In genomic region chr2:27887122-27887521, GRCh38 we compare ENCODE assay signal across 27 cellular contexts. TPM values are rescaled to one million over a fixed set of nuclear protein-coding genes. Genes with fewer than 3 reads are reported as not detected.
DNase-seq lines count a peak whose midpoint lies in the region; ATAC-seq and TF ChIP-seq lines count a peak whose summit lies in the region.
"Had no signal": no experiment of that assay in that cellular context is flagged by ENCODE, and none has a peak within 500 bp of the region (broad histone marks: within the 10 kb centered on the region; RNA-seq: fewer than 3 reads in every experiment).

No MANE protein-coding gene starts in this region.

- peaks cover 42% of the 10 kb centered on the region for H3K4me1 Mint-ChIP-seq in CD14-positive monocyte
- H3K4me1 Mint-ChIP-seq in memory B cell: peaks cover 14% of the 10 kb centered on the region
- peaks cover 15% of the 10 kb centered on the region for H3K4me1 Mint-ChIP-seq in type B pancreatic cell (ENCODE audit: unreplicated experiment)

- H3K9me3 ChIP-seq in gastrocnemius medialis (no peaks in the 10 kb centered on the region), ovary (no peaks in the 10 kb centered on the region)
- H3K9me3 ChIP-seq: breast epithelium, thoracic aorta had no signal

- H3K36me3 ChIP-seq in gastrocnemius medialis: no peaks in the 10 kb centered on the region
- no peaks in the 10 kb centered on the region for H3K36me3 ChIP-seq in ovary
- H3K36me3 ChIP-seq: breast epithelium, thoracic aorta had no signal

- WGBS in ovary, 3 donors: 52 to 90% (median 83%) methylated on average over 2 of the region's 2 CpGs

- no peak for TF ChIP-seq CTCF in CD14-positive monocyte (IDR thresholded peaks at IDR 0.05)
- TF ChIP-seq CTCF in VCaP (conservative IDR thresholded peaks at IDR 0.05): no peak
- no peak for TF ChIP-seq CTCF in gastrocnemius medialis (IDR thresholded peaks at IDR 0.05 in 4 of 5, conservative IDR thresholded peaks at IDR 0.05 in 1 of 5)
- no peak for TF ChIP-seq CTCF in type B pancreatic cell (conservative IDR thresholded peaks at IDR 0.05)
- TF ChIP-seq CTCF in ovary (IDR thresholded peaks at IDR 0.05): no peak

- TF ChIP-seq POLR2A in gastrocnemius medialis (IDR thresholded peaks at IDR 0.05): no peak
- TF ChIP-seq POLR2A in ovary (IDR thresholded peaks at IDR 0.05): no peak

- H3K4me3 Mint-ChIP-seq in CD14-positive monocyte (no peak overlapping the region), memory B cell (no peak overlapping the region), type B pancreatic cell (no peak overlapping the region)
- H3K4me3 Mint-ChIP-seq: activated CD4-positive, alpha-beta memory T cell treated with anti-CD3 and anti-CD28 coated beads for 36 hours; activated naive CD4-positive, alpha-beta T cell treated with anti-CD3 and anti-CD28 coated beads, Interleukin-2, amount 10 ng/mL, durations not matched to agents 7 days and 5 days; activated T-helper 1 cell treated with anti-CD3 and anti-CD28 coated beads, Interleukin-12 subunit alpha, Interleukin-12 subunit beta, Interleukin-2, Interleukin-4 antibody, amounts not matched to agents 30 ng/mL and 10 ng/mL and 1 ng/mL, durations not matched to agents 14 hours and 24 hours and 36 hours; stimulated activated naive CD8-positive, alpha-beta T cell treated with anti-CD3 and anti-CD28 coated beads, Interleukin-15, amount 100 ng/mL, for 72 hours had no signal

- peaks cover 0 to 4% (median 3%) of the 10 kb centered on the region in 3 donors for H3K27me3 Mint-ChIP-seq in CD14-positive monocyte (ENCODE audit: low read depth in 3 of 3)
- no peaks in the 10 kb centered on the region for H3K27me3 Mint-ChIP-seq in memory B cell
- H3K27me3 Mint-ChIP-seq in type B pancreatic cell: peaks cover 3% of the 10 kb centered on the region
- H3K27me3 Mint-ChIP-seq: stimulated activated naive CD8-positive, alpha-beta T cell treated with anti-CD3 and anti-CD28 coated beads, Interleukin-15, amount 100 ng/mL, for 72 hours had no signal

- ATAC-seq in memory B cell (ENCODE audit: low read depth) (no peak), gastrocnemius medialis (no peak)
- ATAC-seq: stimulated activated naive CD8-positive, alpha-beta T cell treated with anti-CD3 and anti-CD28 coated beads, Interleukin-15, amount 100 ng/mL, for 72 hours had no signal

- H3K4me1 ChIP-seq in gastrocnemius medialis: peaks cover 22 to 28% of the 10 kb centered on the region in 2 donors
- peaks cover 3% of the 10 kb centered on the region for H3K4me1 ChIP-seq in ovary (ENCODE audit: insufficient read depth)

- H3K36me3 Mint-ChIP-seq in CD14-positive monocyte (peaks cover 0 to 1% of the 10 kb centered on the region in 2 donors), memory B cell (peaks cover 1% of the 10 kb centered on the region), type B pancreatic cell (no peaks in the 10 kb centered on the region)

- DNase-seq in CD14-positive monocyte (ENCODE audit: low spot score) (no peak), memory B cell (ENCODE audit: low spot score in 2 of 2) (no peak), gastrocnemius medialis (no peak), NCI-H82 treated with DMSO at 0.1 percent for 48 hours (lab: John Stamatoyannopoulos, UW; ENCODE audit: unreplicated experiment) (no peak), type B pancreatic cell (ENCODE audit: extremely low spot score, unreplicated experiment) (no peak), ovary (no peak)
- no peak for DNase-seq in stimulated activated CD4-positive, alpha-beta T cell treated with anti-CD3 and anti-CD28 coated beads, Interleukin-15, amount 100 ng/mL, for 24 hours
- DNase-seq: activated CD4-positive, alpha-beta memory T cell treated with anti-CD3 and anti-CD28 coated beads for 36 hours; activated CD4-positive, alpha-beta T cell treated with anti-CD3 and anti-CD28 coated beads for 1 hour; activated naive CD4-positive, alpha-beta T cell treated with anti-CD3 and anti-CD28 coated beads, Interleukin-2, amount 10 ng/mL, durations not matched to agents 7 days and 5 days; CD8-positive, alpha-beta memory T cell; DMS53; HCEC 1CT; hypothalamus; Karpas-422; mesendoderm; NCI-H1436; NCI-H2081; NCI-H526 treated with DMSO at 0.1 percent for 48 hours; PC-9; stimulated activated naive CD8-positive, alpha-beta T cell treated with anti-CD3 and anti-CD28 coated beads, Interleukin-15, amount 100 ng/mL, for 72 hours had no signal

- H3K4me3 ChIP-seq in gastrocnemius medialis (no peak overlapping the region), ovary (no peak overlapping the region)
- H3K4me3 ChIP-seq: breast epithelium, PC-9, SK-N-MC, skin epidermis, thoracic aorta had no signal

- H3K27ac Mint-ChIP-seq in CD14-positive monocyte (peak overlapping the region in 4 of 7 donors; percentile 1 to 100 (median 58)), memory B cell (peak overlapping the region; percentile 65), type B pancreatic cell (no peak overlapping the region)
- H3K27ac Mint-ChIP-seq: activated CD4-positive, alpha-beta memory T cell treated with anti-CD3 and anti-CD28 coated beads for 36 hours; activated naive CD4-positive, alpha-beta T cell treated with anti-CD3 and anti-CD28 coated beads, Interleukin-2, amount 10 ng/mL, durations not matched to agents 7 days and 5 days; activated T-helper 1 cell treated with anti-CD3 and anti-CD28 coated beads, Interleukin-12 subunit alpha, Interleukin-12 subunit beta, Interleukin-2, Interleukin-4 antibody, amounts not matched to agents 30 ng/mL and 10 ng/mL and 1 ng/mL, durations not matched to agents 14 hours and 24 hours and 36 hours; stimulated activated naive CD8-positive, alpha-beta T cell treated with anti-CD3 and anti-CD28 coated beads, Interleukin-15, amount 100 ng/mL, for 72 hours had no signal

- H3K9me3 Mint-ChIP-seq in CD14-positive monocyte (peaks cover 0 to 5% (median 2%) of the 10 kb centered on the region in 7 donors), memory B cell (no peaks in the 10 kb centered on the region), type B pancreatic cell (peaks cover 3% of the 10 kb centered on the region)
- H3K9me3 Mint-ChIP-seq: activated naive CD4-positive, alpha-beta T cell treated with anti-CD3 and anti-CD28 coated beads, Interleukin-2, amount 10 ng/mL, durations not matched to agents 7 days and 5 days; activated T-helper 1 cell treated with anti-CD3 and anti-CD28 coated beads, Interleukin-12 subunit alpha, Interleukin-12 subunit beta, Interleukin-2, Interleukin-4 antibody, amounts not matched to agents 30 ng/mL and 10 ng/mL and 1 ng/mL, durations not matched to agents 14 hours and 24 hours and 36 hours had no signal

- no peak for TF ChIP-seq EP300 in ovary (IDR thresholded peaks at IDR 0.05)

- in situ Hi-C loops in gastrocnemius medialis (cut with MboI; ENCODE audit: low sequenced_read_pairs in 4 of 4): no loop called here

- intact Hi-C loops in CD14-positive monocyte (cut with micrococcal nuclease): no loop called here
- intact Hi-C loops in gastrocnemius medialis (cut with DNase I; ENCODE audit: low total_unique reads): loop anchor here (5.0 kb wide), 1 partner anchor 35 kb away; no protein-coding TSS in a partner anchor
- intact Hi-C loops in ovary (cut with DNase I): loop anchor here in 1 of 4 donors (10.0 kb wide), 1 partner anchor 172 kb away; no protein-coding TSS in a partner anchor

- peak overlapping the region; percentile 48; the same call in 1 of the 2 replicates for H3K27ac ChIP-seq in VCaP
- peak overlapping the region in 3 of 4 donors; percentile 11 to 99 (median 95) for H3K27ac ChIP-seq in gastrocnemius medialis
- no peak overlapping the region for H3K27ac ChIP-seq in ovary
- H3K27ac ChIP-seq: breast epithelium, PC-9, SK-N-MC had no signal

- no peaks in the 10 kb centered on the region for H3K27me3 ChIP-seq in gastrocnemius medialis
- no peaks in the 10 kb centered on the region for H3K27me3 ChIP-seq in ovary
- H3K27me3 ChIP-seq: breast epithelium had no signal

RNA-seq across cellular contexts. Expression of gene RBKS, which starts 3.1 kb away (rescaled TPM):
- polyA plus RNA-seq in CD14-positive monocyte (1 to 10 TPM; 3.9 to 4.3 TPM), ovary (1 to 10 TPM; 2.4 to 6.9 TPM)
- total RNA-seq in gastrocnemius medialis (1 to 10 TPM in 3 of 4 donors, under 1 TPM in 1; 0.41 to 5.4 (median 3.0) TPM), type B pancreatic cell (ENCODE audit: low replicate concordance) (2.6 and 3.2 TPM in 2 replicates), ovary (10 to 100 TPM in 1 of 7 donors, 1 to 10 TPM in 6; 1.9 to 32.9 (median 4.0) TPM)

RNA-seq across cellular contexts. Expression of gene BABAM2, which starts 3.4 kb away (rescaled TPM):
- 10 to 100 TPM; 49.3 to 52.8 TPM for polyA plus RNA-seq in CD14-positive monocyte
- total RNA-seq in gastrocnemius medialis: 10 to 100 TPM; 57.2 to 72.2 (median 67.5) TPM
- 26.1 and 30.4 TPM in 2 replicates for total RNA-seq in type B pancreatic cell (ENCODE audit: low replicate concordance)
- 10 to 100 TPM; 24.2 to 51.3 (median 46.8) TPM for total RNA-seq in ovary
- polyA plus RNA-seq in ovary: 10 to 100 TPM; 22.0 to 96.7 TPM

Comparison
In these comparisons a context has a peak if more than half of its experiments do, and no peak if none do; other contexts are left out.
1. H3K27ac ChIP-seq: peak in VCaP (single experiment) and gastrocnemius medialis (3 of 4); none in ovary (0 of 2).